2 cellular contexts compared by ENCODE assay signal in the genomic region with DNA sequence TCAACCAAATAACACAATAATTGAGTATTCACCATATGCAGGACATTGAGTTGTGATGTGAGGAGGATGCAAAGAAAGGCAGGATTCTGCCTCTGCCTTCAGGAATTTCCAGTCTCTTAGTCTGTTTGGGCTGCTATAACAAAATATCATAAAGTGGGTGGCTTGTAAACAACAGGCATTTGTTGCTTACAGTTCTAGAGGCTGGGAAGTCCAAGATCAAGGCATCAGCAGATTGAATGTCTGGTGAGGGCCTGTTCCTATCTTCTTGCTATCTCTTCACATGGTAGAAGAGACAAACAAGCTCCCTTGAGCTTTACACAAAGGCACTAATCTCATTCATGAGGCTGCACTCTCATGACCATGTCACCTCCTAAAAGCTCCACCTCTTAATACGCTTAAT.
TF ChIP-seq lines count a peak whose summit lies in the region.

No MANE protein-coding gene starts in this region.

TF ChIP-seq in HEK293, 187 proteins besides CTCF, POLR2A, EP300 and RAD21:
- TF ChIP-seq ZNF776 (tag by site-specific recombination; IDR thresholded peaks at IDR 0.05; ENCODE audit: borderline replicate concordance) (no peak), KLF7 (tag by site-specific recombination; IDR thresholded peaks at IDR 0.05; ENCODE audit: borderline replicate concordance) (no peak), SCRT2 (tag by site-specific recombination; IDR thresholded peaks at IDR 0.05) (peak; percentile 58)
- TF ChIP-seq, protein P1, sequence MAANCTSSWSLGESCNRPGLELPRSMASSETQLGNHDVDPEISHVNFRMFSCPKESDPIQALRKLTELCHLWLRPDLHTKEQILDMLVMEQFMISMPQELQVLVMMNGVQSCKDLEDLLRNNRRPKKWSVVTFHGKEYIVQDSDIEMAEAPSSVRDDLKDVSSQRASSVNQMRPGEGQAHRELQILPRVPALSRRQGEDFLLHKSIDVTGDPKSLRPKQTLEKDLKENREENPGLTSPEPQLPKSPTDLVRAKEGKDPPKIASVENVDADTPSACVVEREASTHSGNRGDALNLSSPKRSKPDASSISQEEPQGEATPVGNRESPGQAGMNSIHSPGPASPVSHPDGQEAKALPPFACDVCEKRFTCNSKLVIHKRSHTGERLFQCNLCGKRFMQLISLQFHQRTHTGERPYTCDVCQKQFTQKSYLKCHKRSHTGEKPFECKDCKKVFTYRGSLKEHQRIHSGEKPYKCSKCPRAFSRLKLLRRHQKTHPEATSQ (tag by site-specific recombination; IDR thresholded peaks at IDR 0.05) = no peak

TF ChIP-seq in IMR-90, 13 proteins besides CTCF, POLR2A, EP300 and RAD21:
- TF ChIP-seq USF2 (IDR thresholded peaks at IDR 0.05; ENCODE audit: low read depth, low read length) = no peak
- no peak for TF ChIP-seq MAZ (IDR thresholded peaks at IDR 0.05; ENCODE audit: borderline replicate concordance, low read depth, low read length)
- TF ChIP-seq CEBPB (IDR thresholded peaks at IDR 0.05; ENCODE audit: low read depth, low read length) = no peak
- TF ChIP-seq ELK1 (IDR thresholded peaks at IDR 0.05; ENCODE audit: borderline replicate concordance, low read depth, low read length) = no peak
- TF ChIP-seq RCOR1 (IDR thresholded peaks at IDR 0.05; ENCODE audit: insufficient replicate concordance, low read length) = no peak
- TF ChIP-seq NFE2L2 (IDR thresholded peaks at IDR 0.05; ENCODE audit: low read depth, low read length) = no peak
